In genomic region chr17:46225274-46225794, GRCh38 we compare ENCODE assay signal across 8 cellular contexts. TPM values are rescaled to one million over a fixed set of nuclear protein-coding genes. Genes with fewer than 3 reads are reported as not detected.
DNase-seq lines count a peak whose midpoint lies in the region; ATAC-seq and TF ChIP-seq lines count a peak whose summit lies in the region.
"Not testable (repeated sequence)": the region's sequence is repeated elsewhere in the genome, so short reads cannot be mapped to it uniquely, and the experiment has no call there.

No MANE protein-coding gene starts in this region.

- not testable (repeated sequence) for H3K9me3 Mint-ChIP-seq in activated naive CD8-positive, alpha-beta T cell treated with anti-CD3 and anti-CD28 coated beads for 36 hours

- not testable (repeated sequence) for H3K4me1 Mint-ChIP-seq in activated naive CD8-positive, alpha-beta T cell treated with anti-CD3 and anti-CD28 coated beads for 36 hours

- not testable (repeated sequence) for TF ChIP-seq POLR2A in ovary (IDR thresholded peaks at IDR 0.05)
- peak in 1 of 2 donors; percentile 47 for TF ChIP-seq POLR2A in thyroid gland (IDR thresholded peaks at IDR 0.05)

- H3K27me3 Mint-ChIP-seq in activated naive CD8-positive, alpha-beta T cell treated with anti-CD3 and anti-CD28 coated beads for 36 hours, result not testable (repeated sequence)

- not testable (repeated sequence) for H3K36me3 ChIP-seq in ovary, thyroid gland

- H3K9me3 ChIP-seq in ovary, thyroid gland: not testable (repeated sequence)

- not testable (repeated sequence) for TF ChIP-seq CTCF in GM10266 (IDR thresholded peaks at IDR 0.05; ENCODE audit: control insufficient read depth, insufficient read depth, low read depth, missing control alignments); ovary (IDR thresholded peaks at IDR 0.05); thyroid gland (IDR thresholded peaks at IDR 0.05)

- peak; percentile 99 for ATAC-seq in HG02623 (IDR thresholded peaks at IDR 0.05; ENCODE audit: unreplicated experiment)
- peak; percentile 100 for ATAC-seq in Right ventricle myocardium superior (ENCODE audit: poor library complexity)

- H3K27me3 ChIP-seq in ovary, thyroid gland: not testable (repeated sequence)

- DNase-seq in GM10266 (ENCODE audit: extremely low spot score) (peak; percentile 96), NCI-H1105 (lab: John Stamatoyannopoulos, UW) (peak; percentile 94), SKM-1 (lab: John Stamatoyannopoulos, UW; ENCODE audit: unreplicated experiment) (peak; percentile 67), Right ventricle myocardium superior (peak; percentile 94), ovary (peak; percentile 91 to 99 (median 96)), thyroid gland (peak; percentile 90 to 92)
- DNase-seq in activated naive CD8-positive, alpha-beta T cell treated with anti-CD3 and anti-CD28 coated beads for 36 hours, result peak; percentile 97

- peak overlapping the region; percentile 69 for H3K4me3 ChIP-seq in ovary
- H3K4me3 ChIP-seq in thyroid gland (replicated peaks in 1 of 3), result peak overlapping the region in 2 of 3 donors; percentile 44 to 55

- not testable (repeated sequence) for TF ChIP-seq EP300 in ovary (IDR thresholded peaks at IDR 0.05)

- H3K36me3 Mint-ChIP-seq in activated naive CD8-positive, alpha-beta T cell treated with anti-CD3 and anti-CD28 coated beads for 36 hours, result not testable (repeated sequence)

- H3K27ac Mint-ChIP-seq in activated naive CD8-positive, alpha-beta T cell treated with anti-CD3 and anti-CD28 coated beads for 36 hours, result peak overlapping the region; percentile 84

- intact Hi-C loops in Right ventricle myocardium superior (cut with DNase I); ovary (cut with DNase I); thyroid gland (cut with DNase I): not testable (repeated sequence)

- 0 to 1% (median 1%) methylated on average over 18 to 19 of the region's 22 CpGs for WGBS in ovary, 3 donors
- WGBS in thyroid gland, 2 donors, result 1 to 2% methylated on average over 9 to 12 of the region's 22 CpGs

- not testable (repeated sequence) for H3K27ac ChIP-seq in ovary, thyroid gland

- H3K4me3 Mint-ChIP-seq in activated naive CD8-positive, alpha-beta T cell treated with anti-CD3 and anti-CD28 coated beads for 36 hours, result peak overlapping the region; percentile 90

- not testable (repeated sequence) for H3K4me1 ChIP-seq in ovary (ENCODE audit: insufficient read depth); thyroid gland

RNA-seq across cellular contexts. Expression of gene KANSL1, which starts 32.1 kb away (rescaled TPM):
- total RNA-seq in activated naive CD8-positive, alpha-beta T cell treated with anti-CD3 and anti-CD28 coated beads for 36 hours, result 10 to 100 TPM; 60.9 to 65.5 TPM
- 25.1 TPM for total RNA-seq in Right ventricle myocardium superior
- 100 to 1,000 TPM in 2 of 7 donors, 10 to 100 TPM in 5; 60.2 to 107 (median 86.9) TPM for total RNA-seq in ovary
- polyA plus RNA-seq in ovary, result 10 to 100 TPM; 30.4 to 39.8 TPM
- 100 to 1,000 TPM in 3 of 4 donors, 10 to 100 TPM in 1; 90.7 to 209 (median 124) TPM for total RNA-seq in thyroid gland
